In genomic region chr16:82819286-82819685, GRCh38 we compare ENCODE assay signal across 36 cellular contexts.
"Had no signal": no experiment of that assay in that cellular context is flagged by ENCODE, and none has a peak within 500 bp of the region (broad histone marks: within the 10 kb centered on the region; RNA-seq: fewer than 3 reads in every experiment).

No MANE protein-coding gene starts in this region.

- H3K36me3 Mint-ChIP-seq: activated CD8-positive, alpha-beta memory T cell treated with anti-CD3 and anti-CD28 coated beads, Interleukin-2, amount 10 ng/mL, durations not matched to agents 7 days and 5 days; activated naive CD4-positive, alpha-beta T cell treated with anti-CD3 and anti-CD28 coated beads, Interleukin-2, amount 50 U/mL, for 72 hours; activated naive CD8-positive, alpha-beta T cell treated with anti-CD3 and anti-CD28 coated beads for 36 hours had no signal

- H3K9me3 Mint-ChIP-seq: activated naive CD4-positive, alpha-beta T cell treated with anti-CD3 and anti-CD28 coated beads for 36 hours; activated naive CD8-positive, alpha-beta T cell treated with anti-CD3 and anti-CD28 coated beads for 36 hours; activated T-helper 17 cell treated with anti-CD3 and anti-CD28 coated beads, Interleukin-2, amount 50 U/mL, for 72 hours; T-helper 2 cell treated with Interferon-gamma antibody and Interleukin-4, amounts not matched to agents 5 μg/mL and 100 μg/mL, for 36 hours had no signal

- H3K27ac Mint-ChIP-seq: activated CD4-positive, alpha-beta memory T cell treated with anti-CD3 and anti-CD28 coated beads, Interleukin-2, amount 10 ng/mL, durations not matched to agents 7 days and 5 days; activated CD4-positive, alpha-beta T cell treated with anti-CD3 and anti-CD28 coated beads for 36 hours; activated CD4-positive, alpha-beta T cell treated with anti-CD3 and anti-CD28 coated beads, Interleukin-2, amount 10 ng/mL, durations not matched to agents 7 days and 5 days; activated CD8-positive, alpha-beta memory T cell treated with anti-CD3 and anti-CD28 coated beads, Interleukin-2, amount 10 ng/mL, durations not matched to agents 7 days and 5 days; activated CD8-positive, alpha-beta T cell treated with anti-CD3 and anti-CD28 coated beads, Interleukin-2, amount 10 ng/mL, durations not matched to agents 7 days and 5 days; activated naive CD4-positive, alpha-beta T cell treated with anti-CD3 and anti-CD28 coated beads for 36 hours; activated naive CD4-positive, alpha-beta T cell treated with anti-CD3 and anti-CD28 coated beads, Interleukin-2, amount 50 U/mL, for 72 hours; activated naive CD8-positive, alpha-beta T cell treated with anti-CD3 and anti-CD28 coated beads for 36 hours; activated T-cell treated with anti-CD3 and anti-CD28 coated beads, Interleukin-2, amount 50 U/mL, for 72 hours; activated T-helper 1 cell treated with anti-CD3 and anti-CD28 coated beads, Interleukin-12 subunit alpha, Interleukin-12 subunit beta, Interleukin-2, Interleukin-4 antibody, amounts not matched to agents 30 ng/mL and 10 ng/mL and 1 ng/mL, durations not matched to agents 14 hours and 24 hours and 36 hours; activated T-helper 17 cell treated with anti-CD3 and anti-CD28 coated beads, Interleukin-2, amount 50 U/mL, for 72 hours; T-helper 1 cell treated with Interleukin-12 subunit alpha and Interleukin-12 subunit beta and Interleukin-4 antibody, amounts not matched to agents 30 μg/mL and 1 μg/mL, for 36 hours; T-helper 2 cell treated with Interferon-gamma antibody and Interleukin-4, amounts not matched to agents 5 μg/mL and 100 μg/mL, for 36 hours had no signal

- H3K4me1 Mint-ChIP-seq: activated CD4-positive, alpha-beta memory T cell treated with anti-CD3 and anti-CD28 coated beads, Interleukin-2, amount 10 ng/mL, durations not matched to agents 7 days and 5 days; activated CD4-positive, alpha-beta T cell treated with anti-CD3 and anti-CD28 coated beads for 36 hours; activated CD4-positive, alpha-beta T cell treated with anti-CD3 and anti-CD28 coated beads, Interleukin-2, amount 10 ng/mL, durations not matched to agents 7 days and 5 days; activated CD8-positive, alpha-beta memory T cell treated with anti-CD3 and anti-CD28 coated beads, Interleukin-2, amount 10 ng/mL, durations not matched to agents 7 days and 5 days; activated naive CD8-positive, alpha-beta T cell treated with anti-CD3 and anti-CD28 coated beads for 36 hours; activated T-helper 17 cell treated with anti-CD3 and anti-CD28 coated beads, Interleukin-2, amount 50 U/mL, for 72 hours had no signal

- H3K4me1 ChIP-seq: adrenal gland, body of pancreas, breast epithelium had no signal

- H3K4me3 Mint-ChIP-seq: activated CD4-positive, alpha-beta memory T cell treated with anti-CD3 and anti-CD28 coated beads, Interleukin-2, amount 10 ng/mL, durations not matched to agents 7 days and 5 days; activated CD4-positive, alpha-beta T cell treated with anti-CD3 and anti-CD28 coated beads for 36 hours; activated CD4-positive, alpha-beta T cell treated with anti-CD3 and anti-CD28 coated beads, Interleukin-2, amount 10 ng/mL, durations not matched to agents 7 days and 5 days; activated CD8-positive, alpha-beta memory T cell treated with anti-CD3 and anti-CD28 coated beads, Interleukin-2, amount 10 ng/mL, durations not matched to agents 7 days and 5 days; activated CD8-positive, alpha-beta T cell treated with anti-CD3 and anti-CD28 coated beads, Interleukin-2, amount 10 ng/mL, durations not matched to agents 7 days and 5 days; activated naive CD4-positive, alpha-beta T cell treated with anti-CD3 and anti-CD28 coated beads for 36 hours; activated naive CD8-positive, alpha-beta T cell treated with anti-CD3 and anti-CD28 coated beads for 36 hours; activated T-cell treated with anti-CD3 and anti-CD28 coated beads, Interleukin-2, amount 50 U/mL, for 4 hours; activated T-cell treated with anti-CD3 and anti-CD28 coated beads, Interleukin-2, amount 50 U/mL, for 72 hours; activated T-helper 1 cell treated with anti-CD3 and anti-CD28 coated beads, Interleukin-12 subunit alpha, Interleukin-12 subunit beta, Interleukin-2, Interleukin-4 antibody, amounts not matched to agents 30 ng/mL and 10 ng/mL and 1 ng/mL, durations not matched to agents 14 hours and 24 hours and 36 hours; activated T-helper 17 cell treated with anti-CD3 and anti-CD28 coated beads, Interleukin-2, amount 50 U/mL, for 72 hours; T-helper 1 cell treated with Interleukin-12 subunit alpha and Interleukin-12 subunit beta and Interleukin-4 antibody, amounts not matched to agents 30 μg/mL and 1 μg/mL, for 36 hours; T-helper 2 cell treated with Interferon-gamma antibody and Interleukin-4, amounts not matched to agents 5 μg/mL and 100 μg/mL, for 36 hours had no signal

- H3K9me3 ChIP-seq: adrenal gland, body of pancreas, breast epithelium had no signal

- ATAC-seq: activated CD4-positive, alpha-beta T cell treated with anti-CD3 and anti-CD28 coated beads for 36 hours; activated CD4-positive, CD25-positive, alpha-beta regulatory T cell treated with anti-CD3 and anti-CD28 coated beads, Interleukin-2, amount 50 U/mL, for 24 hours; activated CD8-positive, alpha-beta memory T cell treated with anti-CD3 and anti-CD28 coated beads, Interleukin-2, amount 10 ng/mL, durations not matched to agents 7 days and 5 days; activated CD8-positive, alpha-beta T cell treated with anti-CD3 and anti-CD28 coated beads, Interleukin-2, amount 10 ng/mL, durations not matched to agents 7 days and 5 days; activated naive CD4-positive, alpha-beta T cell treated with anti-CD3 and anti-CD28 coated beads, Interleukin-2, amount 50 U/mL, for 72 hours; activated T-cell treated with anti-CD3 and anti-CD28 coated beads, Interleukin-2, amount 50 U/mL, for 4 hours; activated T-cell treated with anti-CD3 and anti-CD28 coated beads, Interleukin-2, amount 50 U/mL, for 72 hours; activated T-helper 17 cell treated with anti-CD3 and anti-CD28 coated beads, Interleukin-2, amount 50 U/mL, for 72 hours; body of pancreas had no signal

- H3K27me3 Mint-ChIP-seq: activated CD8-positive, alpha-beta memory T cell treated with anti-CD3 and anti-CD28 coated beads, Interleukin-2, amount 10 ng/mL, durations not matched to agents 7 days and 5 days; activated naive CD8-positive, alpha-beta T cell treated with anti-CD3 and anti-CD28 coated beads for 36 hours had no signal

- H3K27me3 ChIP-seq: adrenal gland, body of pancreas, brain microvascular endothelial cell had no signal

- H3K27ac ChIP-seq: adrenal gland, body of pancreas, brain microvascular endothelial cell, breast epithelium, VCaP had no signal

- H3K4me3 ChIP-seq: adrenal gland, body of pancreas, breast epithelium had no signal

- DNase-seq: activated CD4-positive, alpha-beta memory T cell treated with anti-CD3 and anti-CD28 coated beads, Interleukin-2, amount 10 ng/mL, durations not matched to agents 7 days and 5 days; activated CD4-positive, alpha-beta T cell treated with anti-CD3 and anti-CD28 coated beads for 1 hour; activated CD4-positive, alpha-beta T cell treated with anti-CD3 and anti-CD28 coated beads for 36 hours; activated CD4-positive, alpha-beta T cell treated with anti-CD3 and anti-CD28 coated beads for 48 hours; activated CD4-positive, alpha-beta T cell treated with anti-CD3 and anti-CD28 coated beads, Interleukin-2, amount 10 ng/mL, durations not matched to agents 7 days and 5 days; activated CD4-positive, alpha-beta T cell treated with anti-CD3 and anti-CD28 coated beads, Interleukin-2, amount 50 U/mL, for 48 hours; activated CD4-positive, CD25-positive, alpha-beta regulatory T cell; activated CD8-positive, alpha-beta memory T cell treated with anti-CD3 and anti-CD28 coated beads for 24 hours; activated CD8-positive, alpha-beta memory T cell treated with anti-CD3 and anti-CD28 coated beads, Interleukin-2, amount 10 ng/mL, durations not matched to agents 7 days and 5 days; activated CD8-positive, alpha-beta memory T cell treated with anti-CD3 and anti-CD28 coated beads, Interleukin-2, amount 50 U/mL, for 48 hours; activated CD8-positive, alpha-beta T cell treated with anti-CD3 and anti-CD28 coated beads, Interleukin-2, amount 10 ng/mL, durations not matched to agents 7 days and 5 days; activated effector memory CD4-positive, alpha-beta T cell treated with anti-CD3 and anti-CD28 coated beads, Interleukin-2, amount 50 U/mL, for 16 hours; activated gamma-delta T cell treated with Interleukin-2 at 50 U/mL for 16 hours; activated naive CD4-positive, alpha-beta T cell; activated naive CD4-positive, alpha-beta T cell treated with anti-CD3 and anti-CD28 coated beads for 36 hours; activated naive CD4-positive, alpha-beta T cell treated with anti-CD3 and anti-CD28 coated beads, Interleukin-2, amount 50 U/mL, for 16 hours; activated naive CD8-positive, alpha-beta T cell treated with anti-CD3 and anti-CD28 coated beads for 36 hours; activated T-cell treated with anti-CD3 and anti-CD28 coated beads, Interleukin-2, amount 50 U/mL, for 4 hours; activated T-cell treated with anti-CD3 and anti-CD28 coated beads, Interleukin-2, amount 50 U/mL, for 72 hours; adrenal gland; amniotic stem cell; aorta; body of pancreas; brain microvascular endothelial cell; central memory CD4-positive, alpha-beta T cell; T-helper 1 cell; T-helper 2 cell; T-helper 9 cell had no signal

- H3K36me3 ChIP-seq: adrenal gland, brain microvascular endothelial cell, breast epithelium had no signal
